27 cellular contexts compared by ENCODE assay signal in genomic region chr17:1853698-1854097, GRCh38.
"Had no signal": no experiment of that assay in that cellular context is flagged by ENCODE, and none has a peak within 500 bp of the region (broad histone marks: within the 10 kb centered on the region; RNA-seq: fewer than 3 reads in every experiment).

No MANE protein-coding gene starts in this region.

- ATAC-seq: stimulated activated effector memory CD8-positive, alpha-beta T cell treated with anti-CD3 and anti-CD28 coated beads, Interleukin-12 subunit alpha, Interleukin-12 subunit beta, amount 100 ng/mL, for 72 hours; stimulated activated memory B cell treated with anti-CD40 and anti-IgM and Interleukin-4, amounts not matched to agents 10 μg/mL and 1 μg/mL and 100 μg/mL, for 72 hours; stimulated activated naive B cell treated with anti-CD40 and anti-IgM and Interleukin-4, amounts not matched to agents 10 μg/mL and 1 μg/mL and 100 μg/mL, for 72 hours; stimulated activated naive CD8-positive, alpha-beta T cell treated with anti-CD3 and anti-CD28 coated beads, Interleukin-15, amount 100 ng/mL, for 72 hours; stimulated activated naive CD8-positive, alpha-beta T cell treated with anti-CD3 and anti-CD28 coated beads, Interleukin-15, Interleukin-2, amounts not matched to agents 100 U/mL and 50 U/mL, for 24 hours; upper lobe of right lung had no signal

- DNase-seq: stimulated activated CD4-positive, alpha-beta T cell treated with anti-CD3 and anti-CD28 coated beads, Interleukin-2, amount 100 ng/mL, for 48 hours; stimulated activated CD4-positive, alpha-beta T cell treated with anti-CD3 and anti-CD28 coated beads, Interleukin-4, amount 100 ng/mL, for 1 hour; stimulated activated CD4-positive, alpha-beta T cell treated with anti-CD3 and anti-CD28 coated beads, Interleukin-4, amount 100 ng/mL, for 24 hours; stimulated activated CD4-positive, alpha-beta T cell treated with anti-CD3 and anti-CD28 coated beads, Interleukin-4, amount 100 ng/mL, for 4 hours; stimulated activated CD8-positive, alpha-beta memory T cell treated with anti-CD3 and anti-CD28 coated beads, Interleukin-4, amount 100 ng/mL, for 48 hours; stimulated activated naive B cell treated with anti-CD40 and anti-IgM and Interleukin-4, amounts not matched to agents 10 μg/mL and 1 μg/mL and 100 μg/mL, for 72 hours; stimulated activated naive CD4-positive, alpha-beta T cell; stimulated activated naive CD4-positive, alpha-beta T cell treated with Interleukin-2 at 50 U/mL for 16 hours; stimulated activated naive CD8-positive, alpha-beta T cell treated with anti-CD3 and anti-CD28 coated beads, Interleukin-15, amount 100 ng/mL, for 72 hours; stimulated activated naive CD8-positive, alpha-beta T cell treated with anti-CD3 and anti-CD28 coated beads, Interleukin-15, Interleukin-2, amounts not matched to agents 100 U/mL and 50 U/mL, for 24 hours; stomach; substantia nigra; testis; thyroid gland; tibial artery; transverse colon; trophoblast cell; upper lobe of left lung; upper lobe of right lung; uterus had no signal

- H3K27ac ChIP-seq: stomach, suprapubic skin, testis, thoracic aorta, thyroid gland, tibial artery, tibial nerve, transverse colon, upper lobe of left lung, upper lobe of right lung, uterus, vagina had no signal

- H3K36me3 ChIP-seq: uterus had no signal

- H3K4me1 ChIP-seq: stomach, suprapubic skin, testis, thyroid gland, tibial artery, transverse colon, upper lobe of left lung, upper lobe of right lung, uterus, vagina had no signal

- H3K4me3 ChIP-seq: stomach, suprapubic skin, testis, thoracic aorta, thyroid gland, tibial artery, tibial nerve, transverse colon, upper lobe of left lung, upper lobe of right lung, uterus, vagina had no signal

- H3K9me3 ChIP-seq: stomach, suprapubic skin, testis, thoracic aorta, thyroid gland, tibial artery, tibial nerve, transverse colon, upper lobe of left lung, upper lobe of right lung, uterus, vagina had no signal

- FAIRE-seq: urothelium cell line had no signal

- H3K27me3 ChIP-seq: stomach, suprapubic skin, testis, thyroid gland, tibial artery, tibial nerve, transverse colon, upper lobe of left lung, upper lobe of right lung, uterus, vagina had no signal
